8 cellular contexts compared by ENCODE assay signal in genomic region chr11:450809-451451, GRCh38. TPM values are rescaled to one million over a fixed set of nuclear protein-coding genes. Genes with fewer than 3 reads are reported as not detected.
DNase-seq lines count a peak whose midpoint lies in the region; ATAC-seq, FAIRE-seq and TF ChIP-seq lines count a peak whose summit lies in the region.

No MANE protein-coding gene starts in this region.

- H3K9me3 ChIP-seq in BLaER1 treated with 17β-estradiol and CSF1 and Interleukin-3, amounts not matched to agents 10 nM and 100 nM (replicated peaks in 1 of 11), result no peaks in the 10 kb centered on the region

- H3K36me3 Mint-ChIP-seq in activated B cell treated with CpG ODN at 0.5 μM for 24 hours (ENCODE audit: low read depth), result peaks cover 19% of the 10 kb centered on the region

- H3K4me2 ChIP-seq in BLaER1 treated with 17β-estradiol and CSF1 and Interleukin-3, amounts not matched to agents 10 nM and 100 nM, result peak overlapping the region; percentile 90 to 100 (median 97)

- FAIRE-seq in bronchial epithelial cell (lab: Jason Lieb, UNC), result peak; percentile 40

- POLR2A ChIA-PET in activated B cell treated with CpG ODN at 0.5 μM for 24 hours (lab: Charles Lee), result interaction anchor here (0.5 to 4.3 kb wide), 7 partner anchors 35 to 244 kb away, joined by 3 to 50 read pairs (median 4); partner anchors contain the start of genes BET1L, HRAS, LRRC56 and RIC8A

- H3K27me3 ChIP-seq in BLaER1 treated with 17β-estradiol and CSF1 and Interleukin-3, amounts not matched to agents 10 nM and 100 nM, result no peaks in the 10 kb centered on the region
- no peaks in the 10 kb centered on the region for H3K27me3 ChIP-seq in bronchial epithelial cell (ENCODE audit: control insufficient read depth, insufficient read depth, low read length)

- peak; percentile 51 for DNase-seq in NCI-H128 (lab: John Stamatoyannopoulos, UW; ENCODE audit: unreplicated experiment)
- peak; percentile 49 for DNase-seq in activated B cell treated with CpG ODN at 0.5 μM for 24 hours
- peak; percentile 56 for DNase-seq in bronchial epithelial cell (ENCODE audit: low read depth)
- DNase-seq in islet precursor cell, result peak; percentile 84
- peak; percentile 42 to 58 (median 48) for DNase-seq in stimulated activated CD4-positive, alpha-beta T cell treated with anti-CD3 and anti-CD28 coated beads, Interleukin-12 subunit alpha, Interleukin-12 subunit beta, amount 100 ng/mL, for 48 hours (ENCODE audit: low read depth in 2 of 3, low spot score in 1 of 3)

- H3K27me3 Mint-ChIP-seq in activated B cell treated with CpG ODN at 0.5 μM for 24 hours, result no peaks in the 10 kb centered on the region

- peak overlapping the region; percentile 87 for H3K27ac Mint-ChIP-seq in activated B cell treated with CpG ODN at 0.5 μM for 24 hours

- ATAC-seq in GM21390 (IDR thresholded peaks at IDR 0.05; ENCODE audit: unreplicated experiment) (peak; percentile 1), activated B cell treated with CpG ODN at 0.5 μM for 24 hours (ENCODE audit: low read depth) (peak; percentile 18), HG03175 (IDR thresholded peaks at IDR 0.05; ENCODE audit: unreplicated experiment) (no peak)

- peak overlapping the region; percentile 97 for H3K4me3 Mint-ChIP-seq in activated B cell treated with CpG ODN at 0.5 μM for 24 hours

- peaks cover 35% of the 10 kb centered on the region for H3K4me1 Mint-ChIP-seq in activated B cell treated with CpG ODN at 0.5 μM for 24 hours

- peak overlapping the region; percentile 89 to 99 (median 98) for H3K4me3 ChIP-seq in BLaER1 treated with 17β-estradiol and CSF1 and Interleukin-3, amounts not matched to agents 10 nM and 100 nM
- peak overlapping the region; percentile 93 for H3K4me3 ChIP-seq in bronchial epithelial cell (ENCODE audit: low read depth, low read length)

- H3K27ac ChIP-seq in BLaER1 treated with 17β-estradiol and CSF1 and Interleukin-3, amounts not matched to agents 10 nM and 100 nM, result peak overlapping the region; percentile 74 to 87 (median 80)

- CTCF ChIA-PET in activated B cell treated with CpG ODN at 0.5 μM for 24 hours (lab: Charles Lee), result interaction anchor here (0.8 to 1.2 kb wide), 2 partner anchors 200 to 276 kb away, joined by 3 to 8 read pairs; no protein-coding TSS in a partner anchor

- H3K36me3 ChIP-seq in BLaER1 treated with 17β-estradiol and CSF1 and Interleukin-3, amounts not matched to agents 10 nM and 100 nM, result peaks cover 29 to 47% (median 37%) of the 10 kb centered on the region in 11 experiments
- H3K36me3 ChIP-seq in bronchial epithelial cell (ENCODE audit: control insufficient read depth, insufficient read depth, low read length), result peaks cover 13% of the 10 kb centered on the region

- H3K4me1 ChIP-seq in BLaER1 treated with 17β-estradiol and CSF1 and Interleukin-3, amounts not matched to agents 10 nM and 100 nM, result peaks cover 24 to 39% (median 31%) of the 10 kb centered on the region in 10 experiments

- peak overlapping the region; percentile 83 to 94 (median 88) for H3K9ac ChIP-seq in BLaER1 treated with 17β-estradiol and CSF1 and Interleukin-3, amounts not matched to agents 10 nM and 100 nM

- TF ChIP-seq CTCF in activated B cell treated with CpG ODN at 0.5 μM for 24 hours (IDR thresholded peaks at IDR 0.05) (no peak), bronchial epithelial cell (IDR thresholded peaks at IDR 0.05; ENCODE audit: insufficient read depth, low read length, severe bottlenecking) (peak; percentile 54)

- H4K20me1 ChIP-seq in BLaER1 treated with 17β-estradiol and CSF1 and Interleukin-3, amounts not matched to agents 10 nM and 100 nM, result peaks cover 16 to 56% (median 50%) of the 10 kb centered on the region in 11 experiments; a peak in 21 of 22 replicates

- intact Hi-C loops in activated B cell treated with CpG ODN at 0.5 μM for 24 hours (cut with micrococcal nuclease), result loop anchor here (1.0 to 5.0 kb wide), 4 partner anchors 55 to 346 kb away; partner anchors contain the start of genes HRAS and IFITM2

- no peaks in the 10 kb centered on the region for H3K9me3 Mint-ChIP-seq in activated B cell treated with CpG ODN at 0.5 μM for 24 hours

RNA-seq across cellular contexts. Expression of gene PTDSS2, which starts 0.9 kb away (rescaled TPM):
- total RNA-seq in activated B cell treated with CpG ODN at 0.5 μM for 24 hours, result 17.8 and 22.0 TPM in 2 replicates
- total RNA-seq in bronchial epithelial cell, result 26.3 and 29.4 TPM in 2 replicates

RNA-seq across cellular contexts. Expression of gene ANO9, which starts 9.1 kb away (rescaled TPM):
- total RNA-seq in activated B cell treated with CpG ODN at 0.5 μM for 24 hours (37.2 and 46.1 TPM in 2 replicates), bronchial epithelial cell (7.4 and 9.2 TPM in 2 replicates)

RNA-seq across cellular contexts. Expression of gene SIGIRR, which starts 36.1 kb away (rescaled TPM):
- total RNA-seq in activated B cell treated with CpG ODN at 0.5 μM for 24 hours (19.8 and 24.2 TPM in 2 replicates), bronchial epithelial cell (15.9 and 24.7 TPM in 2 replicates)

RNA-seq across cellular contexts. Expression of gene RNH1, which starts 56.1 kb away (rescaled TPM):
- total RNA-seq in activated B cell treated with CpG ODN at 0.5 μM for 24 hours (101 and 103 TPM in 2 replicates), bronchial epithelial cell (361 and 427 TPM in 2 replicates)

RNA-seq across cellular contexts. Expression of gene PKP3, which starts 56.9 kb away (rescaled TPM):
- total RNA-seq in activated B cell treated with CpG ODN at 0.5 μM for 24 hours (0.18 TPM in 1 of 2 replicates, not detected in the other), bronchial epithelial cell (231 and 328 TPM in 2 replicates)
